19 cellular contexts compared by ENCODE assay signal in genomic region chr14:54207991-54208520, GRCh38.
DNase-seq lines count a peak whose midpoint lies in the region; ATAC-seq, FAIRE-seq and TF ChIP-seq lines count a peak whose summit lies in the region.
"Had no signal": no experiment of that assay in that cellular context is flagged by ENCODE, and none has a peak within 500 bp of the region (broad histone marks: within the 10 kb centered on the region; RNA-seq: fewer than 3 reads in every experiment).

No MANE protein-coding gene starts in this region.

- H3K36me3 ChIP-seq in astrocyte (ENCODE audit: insufficient read depth, low read length) (no peaks in the 10 kb centered on the region), osteoblast (ENCODE audit: insufficient read depth, low read length) (no peaks in the 10 kb centered on the region)
- H3K36me3 ChIP-seq: SJCRH30 had no signal

- H3K27me3 ChIP-seq in astrocyte (ENCODE audit: insufficient read depth, low read length) (no peaks in the 10 kb centered on the region), osteoblast (ENCODE audit: insufficient read depth, low read length) (no peaks in the 10 kb centered on the region)
- H3K27me3 ChIP-seq: SJCRH30 had no signal

- no peak overlapping the region for H2AFZ ChIP-seq in astrocyte (ENCODE audit: low read depth, low read length)
- no peak overlapping the region for H2AFZ ChIP-seq in osteoblast (ENCODE audit: low read length)

- H3K9me3 Mint-ChIP-seq in astrocyte (ENCODE audit: unreplicated experiment), result peaks cover 4% of the 10 kb centered on the region

- no peak overlapping the region for H3K9ac ChIP-seq in astrocyte (ENCODE audit: low read length)

- H3K4me1 ChIP-seq in astrocyte (ENCODE audit: insufficient read depth, low read length) (peaks cover 51% of the 10 kb centered on the region), osteoblast (ENCODE audit: insufficient read depth, low read length) (peaks cover 62% of the 10 kb centered on the region)
- H3K4me1 ChIP-seq: A549 had no signal

- no peak overlapping the region for H3K4me3 Mint-ChIP-seq in astrocyte (ENCODE audit: unreplicated experiment)
- H3K4me3 Mint-ChIP-seq: CD14-positive monocyte had no signal

- DNase-seq in EL, result peak; percentile 44
- DNase-seq in astrocyte (ENCODE audit: low read depth), result peak; percentile 36
- DNase-seq in fibroblast of villous mesenchyme (ENCODE audit: low read depth), result peak; percentile 52
- DNase-seq in osteoblast (ENCODE audit: insufficient read length, low spot score, missing footprints), result no peak
- DNase-seq in activated CD4-positive, alpha-beta T cell treated with anti-CD3 and anti-CD28 coated beads for 1 hour, result no peak
- no peak for DNase-seq in cerebellar cortex (ENCODE audit: low spot score)
- DNase-seq: DMS153, MV-4-11, NCI-H1417 treated with DMSO at 0.1 percent for 48 hours, NCI-H1930, NCI-H526 treated with DMSO at 0.1 percent for 48 hours, PC-3, SJCRH30 had no signal

- H3K4me3 ChIP-seq in astrocyte (ENCODE audit: insufficient read depth, low read depth, low read length) (no peak overlapping the region), fibroblast of villous mesenchyme (ENCODE audit: low read depth, low read length) (no peak overlapping the region), osteoblast (ENCODE audit: insufficient read depth, low read length) (no peak overlapping the region)
- H3K4me3 ChIP-seq: A549, SJCRH30 had no signal

- peak overlapping the region; percentile 67 for H3K27ac Mint-ChIP-seq in astrocyte (ENCODE audit: unreplicated experiment)

- H3K9me3 ChIP-seq in astrocyte (ENCODE audit: insufficient read depth, low read depth, low read length), result no peaks in the 10 kb centered on the region
- no peaks in the 10 kb centered on the region for H3K9me3 ChIP-seq in osteoblast (ENCODE audit: low read depth, low read length)
- H3K9me3 ChIP-seq: A549, SJCRH30 had no signal

- no peak for TF ChIP-seq CTCF in astrocyte (IDR thresholded peaks at IDR 0.05; ENCODE audit: insufficient read depth, low read depth, low read length)
- no peak for TF ChIP-seq CTCF in fibroblast of villous mesenchyme (IDR thresholded peaks at IDR 0.05; ENCODE audit: insufficient read depth, low read depth, low read length)
- TF ChIP-seq CTCF in osteoblast (IDR thresholded peaks at IDR 0.05; ENCODE audit: extremely low read depth, low read depth, low read length), result no peak

- no peak overlapping the region for H3K4me2 ChIP-seq in astrocyte (ENCODE audit: low read length)
- H3K4me2 ChIP-seq in osteoblast (ENCODE audit: insufficient read depth, low read length), result peak overlapping the region; percentile 23
- H3K4me2 ChIP-seq: A549 had no signal

- FAIRE-seq in astrocyte (lab: Jason Lieb, UNC), result no peak
- FAIRE-seq: A549 had no signal

- peaks cover 59% of the 10 kb centered on the region for H3K4me1 Mint-ChIP-seq in astrocyte (ENCODE audit: low read depth, unreplicated experiment)
- H3K4me1 Mint-ChIP-seq: CD14-positive monocyte had no signal

- H3K36me3 Mint-ChIP-seq in astrocyte (ENCODE audit: low read depth, unreplicated experiment), result no peaks in the 10 kb centered on the region
- H3K36me3 Mint-ChIP-seq: CD14-positive monocyte had no signal

- H3K27ac ChIP-seq in astrocyte (ENCODE audit: low read depth, low read length), result peak overlapping the region; percentile 2
- H3K27ac ChIP-seq in osteoblast (ENCODE audit: low read depth, low read length), result peak overlapping the region; percentile 65
- H3K27ac ChIP-seq: A549, HL-60, RWPE1, SJCRH30 had no signal

- H3K79me2 ChIP-seq in astrocyte (ENCODE audit: insufficient read depth, low read length) (no peaks in the 10 kb centered on the region), osteoblast (ENCODE audit: insufficient read depth, low read length) (no peaks in the 10 kb centered on the region)

- no peaks in the 10 kb centered on the region for H3K27me3 Mint-ChIP-seq in astrocyte (ENCODE audit: low read depth, unreplicated experiment)

- ATAC-seq in HG03139 (IDR thresholded peaks at IDR 0.05; ENCODE audit: unreplicated experiment) (no peak), HG03097 (IDR thresholded peaks at IDR 0.05; ENCODE audit: low FRiP score, unreplicated experiment) (no peak)
- ATAC-seq: A549, PC-3 had no signal

- no peaks in the 10 kb centered on the region for H4K20me1 ChIP-seq in astrocyte (ENCODE audit: insufficient read depth, low read length)
- H4K20me1 ChIP-seq in osteoblast (ENCODE audit: insufficient read depth, low read length), result no peaks in the 10 kb centered on the region

Comparison
In these comparisons a context has a peak if more than half of its experiments do, and no peak if none do; other contexts are left out.
1. DNase-seq: peak in EL (single experiment), astrocyte (single experiment) and fibroblast of villous mesenchyme (single experiment); none in osteoblast (single experiment), activated CD4-positive, alpha-beta T cell treated with anti-CD3 and anti-CD28 coated beads for 1 hour (single experiment) and cerebellar cortex (single experiment).